12 cellular contexts compared by ENCODE assay signal in the genomic region with DNA sequence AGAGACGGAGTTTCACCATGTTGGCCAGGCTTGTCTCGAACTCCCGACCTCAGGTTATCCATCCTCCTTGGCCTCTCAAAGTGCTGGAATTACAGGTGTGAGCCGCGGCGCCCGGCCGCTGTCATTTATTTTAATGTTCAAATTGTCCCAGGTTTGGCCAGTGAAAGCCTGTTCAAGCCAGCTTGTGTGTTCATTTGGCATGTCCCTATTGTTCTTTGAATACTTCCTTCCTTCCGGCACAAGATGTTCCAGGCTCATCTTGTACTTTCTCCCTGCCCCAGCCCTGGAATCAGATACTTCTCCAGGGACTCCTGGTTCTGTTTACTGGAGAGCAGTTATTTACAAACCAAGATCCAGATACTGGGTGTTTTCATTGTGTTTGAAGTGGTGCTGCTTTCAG. TPM values are rescaled to one million over a fixed set of nuclear protein-coding genes. Genes with fewer than 3 reads are reported as not detected.
DNase-seq lines count a peak whose midpoint lies in the region; ATAC-seq and TF ChIP-seq lines count a peak whose summit lies in the region.
"Had no signal": no experiment of that assay in that cellular context is flagged by ENCODE, and none has a peak within 500 bp of the region (broad histone marks: within the 10 kb centered on the region; RNA-seq: fewer than 3 reads in every experiment).

No MANE protein-coding gene starts in this region.

- peaks cover 0 to 5% (median 2%) of the 10 kb centered on the region in 3 donors for H3K4me1 Mint-ChIP-seq in T-cell
- peaks cover 0 to 5% of the 10 kb centered on the region in 2 donors for H3K4me1 Mint-ChIP-seq in natural killer cell treated with Interleukin-12 subunit alpha and Interleukin-12 subunit beta and Interleukin-15 and Interleukin-18, amount 100 ng/mL, for 72 hours (ENCODE audit: low read depth in 2 of 2)

- intact Hi-C loops in colonic mucosa (cut with DNase I), result no loop called here

- H3K36me3 ChIP-seq in gastroesophageal sphincter (no peaks in the 10 kb centered on the region), colonic mucosa (no peaks in the 10 kb centered on the region)
- H3K36me3 ChIP-seq: cardiac muscle cell had no signal

- H3K27ac ChIP-seq in 22Rv1 (peak overlapping the region; percentile 99), gastroesophageal sphincter (peak overlapping the region; percentile 69 to 99 (median 88)), colonic mucosa (no peak overlapping the region)
- H3K27ac ChIP-seq: cardiac muscle cell had no signal

- TF ChIP-seq CTCF in 22Rv1 (IDR thresholded peaks at IDR 0.05) (no peak), gastroesophageal sphincter (IDR thresholded peaks at IDR 0.05) (no peak), colonic mucosa (IDR thresholded peaks at IDR 0.05) (no peak)

- no peak for ATAC-seq in T-cell (replicated peaks in 1 of 4)
- peak; percentile 71 for ATAC-seq in gastroesophageal sphincter
- ATAC-seq in natural killer cell treated with Interleukin-12 subunit alpha and Interleukin-12 subunit beta and Interleukin-15 and Interleukin-18, amount 100 ng/mL, for 72 hours, result no peak
- ATAC-seq in GM21723 (IDR thresholded peaks at IDR 0.05; ENCODE audit: unreplicated experiment), result no peak

- 50 to 75% methylated on average over 2 to 9 of the region's 9 CpGs for WGBS in gastroesophageal sphincter (ENCODE audit: low coverage in 1 of 2), 2 donors

- CTCF ChIA-PET in T-cell (lab: Charles Lee), result interaction anchor here in 1 of 2 donors (0.6 kb wide), 2 partner anchors 102 to 837 kb away, joined by 3 read pairs; no protein-coding TSS in a partner anchor

- H3K4me1 ChIP-seq in gastroesophageal sphincter, result peaks cover 7 to 39% (median 11%) of the 10 kb centered on the region in 3 donors
- H3K4me1 ChIP-seq in colonic mucosa, result no peaks in the 10 kb centered on the region

- H3K9me3 Mint-ChIP-seq in T-cell, result no peaks in the 10 kb centered on the region
- no peaks in the 10 kb centered on the region for H3K9me3 Mint-ChIP-seq in natural killer cell treated with Interleukin-12 subunit alpha and Interleukin-12 subunit beta and Interleukin-15 and Interleukin-18, amount 100 ng/mL, for 72 hours

- H3K9ac ChIP-seq in colonic mucosa (ENCODE audit: low read depth in 2 of 2, low read length in 2 of 2), result no peak overlapping the region

- peaks cover 40 to 55% of the 10 kb centered on the region in 2 donors for H3K27me3 Mint-ChIP-seq in T-cell
- H3K27me3 Mint-ChIP-seq in natural killer cell treated with Interleukin-12 subunit alpha and Interleukin-12 subunit beta and Interleukin-15 and Interleukin-18, amount 100 ng/mL, for 72 hours, result peaks cover 37 to 42% of the 10 kb centered on the region in 2 donors

- no peak overlapping the region for H3K4me3 ChIP-seq in gastroesophageal sphincter
- H3K4me3 ChIP-seq in colonic mucosa, result no peak overlapping the region
- H3K4me3 ChIP-seq: cardiac muscle cell had no signal

- H3K27me3 ChIP-seq in gastroesophageal sphincter (no peaks in the 10 kb centered on the region), colonic mucosa (no peaks in the 10 kb centered on the region)
- H3K27me3 ChIP-seq: cardiac muscle cell had no signal

- no peaks in the 10 kb centered on the region for H3K36me3 Mint-ChIP-seq in T-cell
- no peaks in the 10 kb centered on the region for H3K36me3 Mint-ChIP-seq in natural killer cell treated with Interleukin-12 subunit alpha and Interleukin-12 subunit beta and Interleukin-15 and Interleukin-18, amount 100 ng/mL, for 72 hours

- TF ChIP-seq POLR2A in gastroesophageal sphincter (IDR thresholded peaks at IDR 0.05), result no peak

- DNase-seq in T-cell (no peak), colonic mucosa (no peak), Kasumi-1 (lab: John Stamatoyannopoulos, UW) (no peak), NCI-H345 treated with DMSO at 0.1 percent for 48 hours (lab: John Stamatoyannopoulos, UW; ENCODE audit: unreplicated experiment) (no peak)
- no peak for DNase-seq in natural killer cell treated with Interleukin-12 subunit alpha and Interleukin-12 subunit beta and Interleukin-15 and Interleukin-18, amount 100 ng/mL, for 72 hours (ENCODE audit: low spot score)
- DNase-seq: activated CD4-positive, alpha-beta T cell treated with anti-CD3 and anti-CD28 coated beads, Interleukin-2, amount 50 U/mL, for 1 hour; SIG-M5 had no signal

- H3K9me3 ChIP-seq in gastroesophageal sphincter (no peaks in the 10 kb centered on the region), colonic mucosa (no peaks in the 10 kb centered on the region)

- H3K27ac Mint-ChIP-seq in T-cell, result no peak overlapping the region
- no peak overlapping the region for H3K27ac Mint-ChIP-seq in natural killer cell treated with Interleukin-12 subunit alpha and Interleukin-12 subunit beta and Interleukin-15 and Interleukin-18, amount 100 ng/mL, for 72 hours

- TF ChIP-seq EP300 in gastroesophageal sphincter (IDR thresholded peaks at IDR 0.05), result peak; percentile 9

- POLR2A ChIA-PET in T-cell (lab: Charles Lee), result no interaction called here

- H3K4me3 Mint-ChIP-seq in T-cell, result peak overlapping the region; percentile 31 to 69 (median 51)
- H3K4me3 Mint-ChIP-seq in natural killer cell treated with Interleukin-12 subunit alpha and Interleukin-12 subunit beta and Interleukin-15 and Interleukin-18, amount 100 ng/mL, for 72 hours, result peak overlapping the region; percentile 45

RNA-seq across cellular contexts. Expression of gene ZBTB8B, which starts 37.0 kb away (rescaled TPM):
- total RNA-seq in T-cell, result under 1 TPM in 1 of 5 donors, not detected in 4; 0.03 TPM
- under 1 TPM in 2 of 4 donors, not detected in 2; under 0.01 to 0.16 TPM for total RNA-seq in gastroesophageal sphincter
- total RNA-seq in natural killer cell treated with Interleukin-12 subunit alpha and Interleukin-12 subunit beta and Interleukin-15 and Interleukin-18, amount 100 ng/mL, for 72 hours, result not detected
- total RNA-seq in colonic mucosa, result not detected
- total RNA-seq: posterior vena cava had no signal

RNA-seq across cellular contexts. Expression of gene ZBTB8A, which starts 37.4 kb away (rescaled TPM):
- total RNA-seq in T-cell (under 1 TPM in 4 of 5 donors, not detected in 1; 0.05 to 0.13 (median 0.11) TPM), gastroesophageal sphincter (10 to 100 TPM in 1 of 4 donors, 1 to 10 TPM in 3; 8.4 to 10.9 (median 9.0) TPM), colonic mucosa (1 to 10 TPM; 6.5 to 7.1 TPM)
- under 1 TPM; 0.22 to 0.26 TPM for total RNA-seq in natural killer cell treated with Interleukin-12 subunit alpha and Interleukin-12 subunit beta and Interleukin-15 and Interleukin-18, amount 100 ng/mL, for 72 hours

Comparison
In these comparisons a context has a peak if more than half of its experiments do, and no peak if none do; other contexts are left out.
1. RNA of gene ZBTB8A, which starts 37.4 kb away (total RNA-seq): 8.4 to 10.9 TPM in gastroesophageal sphincter and 6.5 to 7.1 TPM in colonic mucosa; 0.22 to 0.26 TPM in natural killer cell treated with Interleukin-12 subunit alpha and Interleukin-12 subunit beta and Interleukin-15 and Interleukin-18, amount 100 ng/mL, for 72 hours and 0.05 to 0.13 TPM in T-cell; every median in the first group is over 4 times any median in the second.